ENCODE assay signal across 8 cellular contexts in genomic region chr16:11253009-11253994, GRCh38. TPM values are rescaled to one million over a fixed set of nuclear protein-coding genes. Genes with fewer than 3 reads are reported as not detected.
DNase-seq lines count a peak whose midpoint lies in the region; ATAC-seq and TF ChIP-seq lines count a peak whose summit lies in the region.

No MANE protein-coding gene starts in this region.

- TF ChIP-seq CTCF in chondrocyte (IDR thresholded peaks at IDR 0.05) (no peak), progenitor cell of endocrine pancreas (IDR thresholded peaks at IDR 0.05; ENCODE audit: unreplicated experiment) (no peak)

- H3K4me1 Mint-ChIP-seq in T-helper 2 cell treated with Interferon-gamma antibody and Interleukin-4, amounts not matched to agents 5 μg/mL and 100 μg/mL, for 36 hours (ENCODE audit: low read depth): peaks cover 40% of the 10 kb centered on the region
- H3K4me1 Mint-ChIP-seq in chondrocyte (ENCODE audit: low read depth) (peaks cover 21% of the 10 kb centered on the region), progenitor cell of endocrine pancreas (ENCODE audit: low read depth) (peaks cover 7% of the 10 kb centered on the region)

- no peaks in the 10 kb centered on the region for H3K9me3 Mint-ChIP-seq in T-helper 2 cell treated with Interferon-gamma antibody and Interleukin-4, amounts not matched to agents 5 μg/mL and 100 μg/mL, for 36 hours
- H3K9me3 Mint-ChIP-seq in chondrocyte (ENCODE audit: low read depth): no peaks in the 10 kb centered on the region
- no peaks in the 10 kb centered on the region for H3K9me3 Mint-ChIP-seq in progenitor cell of endocrine pancreas (ENCODE audit: low read depth)

- H3K27me3 Mint-ChIP-seq in T-helper 2 cell treated with Interferon-gamma antibody and Interleukin-4, amounts not matched to agents 5 μg/mL and 100 μg/mL, for 36 hours (ENCODE audit: low read depth): no peaks in the 10 kb centered on the region
- H3K27me3 Mint-ChIP-seq in chondrocyte (ENCODE audit: low read depth): no peaks in the 10 kb centered on the region
- H3K27me3 Mint-ChIP-seq in progenitor cell of endocrine pancreas: no peaks in the 10 kb centered on the region

- peak overlapping the region; percentile 99 for H3K4me3 Mint-ChIP-seq in T-helper 2 cell treated with Interferon-gamma antibody and Interleukin-4, amounts not matched to agents 5 μg/mL and 100 μg/mL, for 36 hours
- H3K4me3 Mint-ChIP-seq in chondrocyte (ENCODE audit: unreplicated experiment) (peak overlapping the region; percentile 42), progenitor cell of endocrine pancreas (ENCODE audit: low read depth) (peak overlapping the region; percentile 56)

- H3K36me3 Mint-ChIP-seq in T-helper 2 cell treated with Interferon-gamma antibody and Interleukin-4, amounts not matched to agents 5 μg/mL and 100 μg/mL, for 36 hours (ENCODE audit: low read depth): peaks cover 66% of the 10 kb centered on the region
- H3K36me3 Mint-ChIP-seq in chondrocyte (ENCODE audit: low read depth) (no peaks in the 10 kb centered on the region), progenitor cell of endocrine pancreas (ENCODE audit: insufficient read depth) (peaks cover 2% of the 10 kb centered on the region)

- DNase-seq in EL: peak; percentile 47
- DNase-seq in T-helper 2 cell treated with Interferon-gamma antibody and Interleukin-4, amounts not matched to agents 5 μg/mL and 100 μg/mL, for 36 hours (ENCODE audit: low spot score): peak; percentile 54
- no peak for DNase-seq in chondrocyte (ENCODE audit: low spot score)
- DNase-seq in progenitor cell of endocrine pancreas (ENCODE audit: low spot score, unreplicated experiment): no peak
- DNase-seq in GOT3 (lab: John Stamatoyannopoulos, UW): no peak
- no peak for DNase-seq in NOMO-1 (lab: John Stamatoyannopoulos, UW; ENCODE audit: unreplicated experiment in 2 of 2)

- ATAC-seq in GM21576 (IDR thresholded peaks at IDR 0.05; ENCODE audit: unreplicated experiment): no peak
- ATAC-seq in GM19463 (IDR thresholded peaks at IDR 0.05; ENCODE audit: unreplicated experiment): no peak

- peak overlapping the region; percentile 95 for H3K27ac Mint-ChIP-seq in T-helper 2 cell treated with Interferon-gamma antibody and Interleukin-4, amounts not matched to agents 5 μg/mL and 100 μg/mL, for 36 hours
- H3K27ac Mint-ChIP-seq in chondrocyte (ENCODE audit: unreplicated experiment): no peak overlapping the region
- peak overlapping the region; percentile 59 for H3K27ac Mint-ChIP-seq in progenitor cell of endocrine pancreas

RNA-seq across cellular contexts. Expression of gene SOCS1, which starts 2.7 kb away (rescaled TPM):
- total RNA-seq in chondrocyte (2.7 to 4.6 TPM (median 3.6 TPM) in 3 replicates), progenitor cell of endocrine pancreas (6.6 and 6.8 TPM in 2 replicates)

RNA-seq across cellular contexts. Expression of gene TNP2, which starts 15.8 kb away (rescaled TPM):
- not detected in 3 replicates for total RNA-seq in chondrocyte
- total RNA-seq in progenitor cell of endocrine pancreas: not detected in 2 replicates

RNA-seq across cellular contexts. Expression of gene PRM3, which starts 20.1 kb away (rescaled TPM):
- total RNA-seq in chondrocyte: not detected in 3 replicates
- not detected in 2 replicates for total RNA-seq in progenitor cell of endocrine pancreas

RNA-seq across cellular contexts. Expression of gene PRM2, which starts 23.0 kb away (rescaled TPM):
- total RNA-seq in chondrocyte (not detected in 3 replicates), progenitor cell of endocrine pancreas (not detected in 2 replicates)

RNA-seq across cellular contexts. Expression of gene PRM1, which starts 27.8 kb away (rescaled TPM):
- not detected in 3 replicates for total RNA-seq in chondrocyte
- not detected in 2 replicates for total RNA-seq in progenitor cell of endocrine pancreas

Comparison
In these comparisons a context has a peak if more than half of its experiments do, and no peak if none do; other contexts are left out.
1. DNase-seq: peak in EL (single experiment) and T-helper 2 cell treated with Interferon-gamma antibody and Interleukin-4, amounts not matched to agents 5 μg/mL and 100 μg/mL, for 36 hours (single experiment); none in chondrocyte (single experiment), progenitor cell of endocrine pancreas (single experiment), GOT3 (single experiment) and NOMO-1 (0 of 2).
2. H3K4me3 Mint-ChIP-seq: peak in every context shown above with its lines; median percentile 99 in T-helper 2 cell treated with Interferon-gamma antibody and Interleukin-4, amounts not matched to agents 5 μg/mL and 100 μg/mL, for 36 hours; 56 in progenitor cell of endocrine pancreas; 42 in chondrocyte.